ENCODE assay signal across 13 cellular contexts in genomic region chr2:236342951-236343350, GRCh38.
DNase-seq lines count a peak whose midpoint lies in the region; ATAC-seq and TF ChIP-seq lines count a peak whose summit lies in the region.
"Had no signal": no experiment of that assay in that cellular context is flagged by ENCODE, and none has a peak within 500 bp of the region (broad histone marks: within the 10 kb centered on the region; RNA-seq: fewer than 3 reads in every experiment).

No MANE protein-coding gene starts in this region.

- H4K20me1 ChIP-seq in BLaER1 treated with 17β-estradiol and CSF1 and Interleukin-3, amounts not matched to agents 10 nM and 100 nM: 0 out of 22 replicates have a peak, but pooled peaks cover 0 to 5% (median 0%) of the 10 kb centered on the region in 11 experiments
- no peaks in the 10 kb centered on the region for H4K20me1 ChIP-seq in KMS-11 (ENCODE audit: insufficient read depth)

- no peak overlapping the region for H3K9ac ChIP-seq in BLaER1 treated with 17β-estradiol and CSF1 and Interleukin-3, amounts not matched to agents 10 nM and 100 nM
- no peak overlapping the region for H3K9ac ChIP-seq in KMS-11

- no peak for ATAC-seq in HG03175 (IDR thresholded peaks at IDR 0.05; ENCODE audit: unreplicated experiment)

- H3K4me3 ChIP-seq in BLaER1 treated with 17β-estradiol and CSF1 and Interleukin-3, amounts not matched to agents 10 nM and 100 nM: no peak overlapping the region
- H3K4me3 ChIP-seq in KMS-11 (IDR thresholded peaks at IDR 0.05; ENCODE audit: insufficient read depth, low read depth, low read length) (no peak overlapping the region), coronary artery (no peak overlapping the region)
- H3K4me3 ChIP-seq: A549, GM12878 had no signal

- peak overlapping the region; percentile 59; the same call in 1 of the 2 replicates for H2AFZ ChIP-seq in KMS-11 (ENCODE audit: low read depth)

- H3K4me1 ChIP-seq in BLaER1 treated with 17β-estradiol and CSF1 and Interleukin-3, amounts not matched to agents 10 nM and 100 nM: peaks cover 24 to 60% (median 54%) of the 10 kb centered on the region in 10 experiments
- H3K4me1 ChIP-seq in KMS-11 (ENCODE audit: low read depth, poor library complexity, severe bottlenecking): no peaks in the 10 kb centered on the region
- H3K4me1 ChIP-seq: A549 had no signal

- DNase-seq in caudate nucleus (lab: John Stamatoyannopoulos, UW): peak in 31 of 61 donors; percentile 19 to 84 (median 44)
- peak; percentile 69 for DNase-seq in putamen (ENCODE audit: low spot score)
- DNase-seq in coronary artery (ENCODE audit: low spot score): no peak
- DNase-seq in NCI-H1417 (lab: John Stamatoyannopoulos, UW): no peak
- DNase-seq: GOT3, NCI-H1417 treated with DMSO at 0.1 percent for 48 hours had no signal

- peak overlapping the region in 8 of 11 experiments; percentile 45 to 80 (median 71); a peak in 10 of 22 replicates for H3K4me2 ChIP-seq in BLaER1 treated with 17β-estradiol and CSF1 and Interleukin-3, amounts not matched to agents 10 nM and 100 nM
- no peak overlapping the region for H3K4me2 ChIP-seq in KMS-11
- H3K4me2 ChIP-seq: A549 had no signal

- H3K27me3 ChIP-seq in BLaER1 treated with 17β-estradiol and CSF1 and Interleukin-3, amounts not matched to agents 10 nM and 100 nM: no peaks in the 10 kb centered on the region; a peak in 1 of 22 replicates
- H3K27me3 ChIP-seq in KMS-11 (ENCODE audit: insufficient read depth, low read depth): no peaks in the 10 kb centered on the region

- no peaks in the 10 kb centered on the region for H3K79me2 ChIP-seq in KMS-11 (ENCODE audit: insufficient read depth, low read depth)

- H3K9me3 ChIP-seq in BLaER1 treated with 17β-estradiol and CSF1 and Interleukin-3, amounts not matched to agents 10 nM and 100 nM (replicated peaks in 1 of 11): peaks cover 0 to 7% (median 0%) of the 10 kb centered on the region in 11 experiments; a peak in 1 of 22 replicates
- H3K9me3 ChIP-seq: A549 had no signal

- H3K36me3 ChIP-seq in BLaER1 treated with 17β-estradiol and CSF1 and Interleukin-3, amounts not matched to agents 10 nM and 100 nM: no peaks in the 10 kb centered on the region
- H3K36me3 ChIP-seq in KMS-11 (ENCODE audit: insufficient read depth): no peaks in the 10 kb centered on the region

- H3K27ac ChIP-seq in BLaER1 treated with 17β-estradiol and CSF1 and Interleukin-3, amounts not matched to agents 10 nM and 100 nM: no peak overlapping the region
- H3K27ac ChIP-seq in KMS-11 (no peak overlapping the region), caudate nucleus (ENCODE audit: low read depth, low read length) (peak overlapping the region; percentile 89), coronary artery (no peak overlapping the region)
- H3K27ac ChIP-seq: A549, C4-2B, RWPE1 had no signal

- TF ChIP-seq CTCF in KMS-11 (conservative IDR thresholded peaks at IDR 0.05; ENCODE audit: low read depth, low read length) (no peak), coronary artery (IDR thresholded peaks at IDR 0.05) (no peak)

Comparison
In these comparisons a context has a peak if more than half of its experiments do, and no peak if none do; other contexts are left out.
1. DNase-seq: peak in caudate nucleus (31 of 61) and putamen (single experiment); none in coronary artery (single experiment) and NCI-H1417 (0 of 3).